Comparison of ENCODE assay signal across 12 cellular contexts in the genomic region with DNA sequence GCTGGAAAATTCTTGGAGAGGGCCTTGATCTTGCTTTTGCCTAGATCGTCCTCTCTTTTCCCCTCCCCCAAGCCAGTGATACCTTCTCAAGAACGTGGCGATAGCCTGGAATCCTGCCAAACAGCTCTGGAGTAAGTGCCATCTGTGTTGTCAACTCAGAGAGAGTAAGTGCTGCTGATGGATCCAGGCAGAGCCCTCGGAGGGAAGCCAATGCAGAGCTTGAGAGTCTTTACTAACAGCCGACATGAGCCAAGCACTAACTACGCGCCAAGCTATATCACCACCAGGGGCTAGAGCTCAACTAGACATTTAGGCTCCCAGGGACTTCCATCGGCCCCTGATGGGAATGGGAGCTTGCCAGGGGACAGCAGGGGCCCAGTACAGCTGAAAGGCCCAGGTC. TPM values are rescaled to one million over a fixed set of nuclear protein-coding genes. Genes with fewer than 3 reads are reported as not detected.
A peak's percentile ranks its signal among the peaks of the same experiment; 100 is the strongest.
DNase-seq lines count a peak whose midpoint lies in the region; ATAC-seq and TF ChIP-seq lines count a peak whose summit lies in the region.
"Had no signal": no experiment of that assay in that cellular context is flagged by ENCODE, and none has a peak within 500 bp of the region (broad histone marks: within the 10 kb centered on the region; RNA-seq: fewer than 3 reads in every experiment).

No MANE protein-coding gene starts in this region.

- no peak overlapping the region for H3K27ac ChIP-seq in CD4-positive, alpha-beta T cell (ENCODE audit: low read depth, low read length)
- H3K27ac ChIP-seq in cardiac muscle cell (peak overlapping the region; percentile 45), lower lobe of right lung (no peak overlapping the region)

- no peaks in the 10 kb centered on the region for H3K27me3 Mint-ChIP-seq in CD4-positive, alpha-beta T cell
- peaks cover 7% of the 10 kb centered on the region for H3K27me3 Mint-ChIP-seq in endothelial cell (ENCODE audit: unreplicated experiment)
- H3K27me3 Mint-ChIP-seq: activated naive CD4-positive, alpha-beta T cell treated with anti-CD3 and anti-CD28 coated beads, Interleukin-2, amount 10 ng/mL, durations not matched to agents 7 days and 5 days had no signal

- ATAC-seq in CD4-positive, alpha-beta T cell (ENCODE audit: poor library complexity) = no peak
- no peak for ATAC-seq in HG02798 (IDR thresholded peaks at IDR 0.05; ENCODE audit: poor library complexity, unreplicated experiment)
- no peak for ATAC-seq in lower lobe of right lung

- H3K4me1 ChIP-seq in cardiac muscle cell (ENCODE audit: low read depth) (peaks cover 8% of the 10 kb centered on the region), lower lobe of right lung (peaks cover 63% of the 10 kb centered on the region)

- no peaks in the 10 kb centered on the region for H3K9me3 Mint-ChIP-seq in CD4-positive, alpha-beta T cell
- H3K9me3 Mint-ChIP-seq in endothelial cell (ENCODE audit: unreplicated experiment) = no peaks in the 10 kb centered on the region
- H3K9me3 Mint-ChIP-seq: activated naive CD4-positive, alpha-beta T cell treated with anti-CD3 and anti-CD28 coated beads, Interleukin-2, amount 10 ng/mL, durations not matched to agents 7 days and 5 days had no signal

- H3K36me3 Mint-ChIP-seq in CD4-positive, alpha-beta T cell (ENCODE audit: low read depth) = peaks cover 44% of the 10 kb centered on the region
- H3K36me3 Mint-ChIP-seq in endothelial cell (ENCODE audit: low read depth, unreplicated experiment) = peaks cover 21% of the 10 kb centered on the region

- no peak overlapping the region for H3K4me3 Mint-ChIP-seq in CD4-positive, alpha-beta T cell
- no peak overlapping the region for H3K4me3 Mint-ChIP-seq in endothelial cell (ENCODE audit: unreplicated experiment)
- H3K4me3 Mint-ChIP-seq: activated naive CD4-positive, alpha-beta T cell treated with anti-CD3 and anti-CD28 coated beads, Interleukin-2, amount 10 ng/mL, durations not matched to agents 7 days and 5 days had no signal

- TF ChIP-seq CTCF in CD4-positive, alpha-beta T cell (IDR thresholded peaks at IDR 0.05) = no peak
- no peak for TF ChIP-seq CTCF in cardiac muscle cell (IDR thresholded peaks at IDR 0.05; ENCODE audit: low read depth, low read length)
- no peak for TF ChIP-seq CTCF in endothelial cell (IDR thresholded peaks at IDR 0.05; ENCODE audit: unreplicated experiment)
- TF ChIP-seq CTCF in lower lobe of right lung (IDR thresholded peaks at IDR 0.05) = no peak

- peaks cover 83% of the 10 kb centered on the region for H3K4me1 Mint-ChIP-seq in CD4-positive, alpha-beta T cell (ENCODE audit: low read depth)
- H3K4me1 Mint-ChIP-seq in endothelial cell (ENCODE audit: unreplicated experiment) = peaks cover 52% of the 10 kb centered on the region

- intact Hi-C loops in CD4-positive, alpha-beta T cell (cut with DNase I, micrococcal nuclease) = no loop called here
- intact Hi-C loops in lower lobe of right lung (cut with DNase I) = no loop called here

- DNase-seq in CD4-positive, alpha-beta T cell = no peak
- DNase-seq in Jurkat, Clone E6-1 (ENCODE audit: low read depth, low spot score) = peak; percentile 48
- DNase-seq in NCI-H69 (lab: John Stamatoyannopoulos, UW) = peak; percentile 85
- DNase-seq in cardiac muscle cell (ENCODE audit: low read depth in 1 of 2, low spot score in 1 of 2) = peak in 1 of 2 donors; percentile 81
- DNase-seq in endothelial cell (ENCODE audit: low spot score) = no peak
- DNase-seq in Ammon's horn (ENCODE audit: low spot score) = no peak
- DNase-seq in lower lobe of right lung = no peak
- DNase-seq: activated CD4-positive, alpha-beta T cell treated with anti-CD3 and anti-CD28 coated beads, Interleukin-2, amount 50 U/mL, for 1 hour; activated naive CD4-positive, alpha-beta T cell treated with anti-CD3 and anti-CD28 coated beads, Interleukin-2, amount 10 ng/mL, durations not matched to agents 7 days and 5 days; NCI-H526 treated with DMSO at 0.1 percent for 48 hours; stimulated activated CD4-positive, alpha-beta T cell treated with anti-CD3 and anti-CD28 coated beads, Interleukin-12 subunit alpha, Interleukin-12 subunit beta, amount 100 ng/mL, for 4 hours had no signal

- CTCF ChIA-PET in CD4-positive, alpha-beta T cell (lab: Charles Lee) = interaction anchor here (0.7 kb wide), 1 partner anchor 87 kb away, joined by 3 read pairs; no protein-coding TSS in a partner anchor

- H3K27me3 ChIP-seq in CD4-positive, alpha-beta T cell (ENCODE audit: control insufficient read depth, insufficient read depth, low read length) = no peaks in the 10 kb centered on the region
- H3K27me3 ChIP-seq in cardiac muscle cell (no peaks in the 10 kb centered on the region), lower lobe of right lung (ENCODE audit: low read depth) (no peaks in the 10 kb centered on the region)

- H3K36me3 ChIP-seq in cardiac muscle cell = no peaks in the 10 kb centered on the region
- H3K36me3 ChIP-seq in lower lobe of right lung = peaks cover 5% of the 10 kb centered on the region

- no peaks in the 10 kb centered on the region for H3K9me3 ChIP-seq in CD4-positive, alpha-beta T cell (ENCODE audit: control insufficient read depth, low read length)
- H3K9me3 ChIP-seq in cardiac muscle cell (ENCODE audit: low read depth) = no peaks in the 10 kb centered on the region
- H3K9me3 ChIP-seq in lower lobe of right lung = no peaks in the 10 kb centered on the region

- H3K4me3 ChIP-seq in Jurkat, Clone E6-1 (ENCODE audit: low read length) = no peak overlapping the region
- H3K4me3 ChIP-seq in cardiac muscle cell (no peak overlapping the region), lower lobe of right lung (no peak overlapping the region)

- POLR2A ChIA-PET in CD4-positive, alpha-beta T cell (lab: Charles Lee) = interaction anchor here (0.9 to 1.0 kb wide), 2 partner anchors 10 to 13 kb away, joined by 3 to 4 read pairs; no protein-coding TSS in a partner anchor

- H3K27ac Mint-ChIP-seq in CD4-positive, alpha-beta T cell = peak overlapping the region; percentile 85
- no peak overlapping the region for H3K27ac Mint-ChIP-seq in endothelial cell (ENCODE audit: unreplicated experiment)
- H3K27ac Mint-ChIP-seq: activated naive CD4-positive, alpha-beta T cell treated with anti-CD3 and anti-CD28 coated beads, Interleukin-2, amount 10 ng/mL, durations not matched to agents 7 days and 5 days had no signal

RNA-seq across cellular contexts. Expression of a gene that starts 17.6 kb away (rescaled TPM):
- 100 to 1,000 TPM; 130 to 134 TPM for total RNA-seq in CD4-positive, alpha-beta T cell
- polyA plus RNA-seq in Jurkat, Clone E6-1 (2012; ENCODE audit: insufficient read depth, insufficient read length) = 32.8 TPM
- total RNA-seq in cardiac muscle cell (37.3 and 42.1 TPM in 2 replicates), endothelial cell (ENCODE audit: unreplicated experiment) (226 TPM), lower lobe of right lung (146 TPM)
- 49.5 and 51.1 TPM in 2 replicates for polyA plus RNA-seq in cardiac muscle cell

Comparison
In these comparisons a context has a peak if more than half of its experiments do, and no peak if none do; other contexts are left out.
1. DNase-seq: peak in Jurkat, Clone E6-1 (single experiment) and NCI-H69 (single experiment); none in CD4-positive, alpha-beta T cell (0 of 10), endothelial cell (single experiment), Ammon's horn (single experiment) and lower lobe of right lung (single experiment).